Comparison of ENCODE assay signal across 19 cellular contexts in the genomic region with DNA sequence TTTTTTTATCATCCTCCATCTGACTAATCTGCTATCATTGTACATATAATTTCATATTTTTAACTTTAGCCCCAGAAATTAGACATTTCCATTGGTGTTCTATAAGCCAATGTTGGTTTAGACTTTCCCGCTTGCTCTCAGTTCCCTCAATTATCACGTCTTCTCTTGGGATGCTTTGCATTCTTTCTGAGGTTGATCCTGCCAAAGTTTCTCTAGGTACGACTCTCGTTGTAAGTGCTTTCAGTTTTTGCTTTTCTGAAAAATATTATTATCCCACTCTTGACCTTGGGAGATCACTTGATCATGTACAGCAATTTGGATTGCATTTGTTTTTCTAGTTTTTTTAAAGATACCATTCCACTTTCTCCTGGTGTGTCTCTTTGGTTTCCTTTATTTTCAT.
"Had no signal": no experiment of that assay in that cellular context is flagged by ENCODE, and none has a peak within 500 bp of the region (broad histone marks: within the 10 kb centered on the region; RNA-seq: fewer than 3 reads in every experiment).

No MANE protein-coding gene starts in this region.

- H3K36me3 ChIP-seq: esophagus muscularis mucosa, gastroesophageal sphincter, heart left ventricle, left lung, lower lobe of right lung had no signal

- H3K27ac ChIP-seq: coronary artery, esophagus muscularis mucosa, foreskin keratinocyte, gastroesophageal sphincter, heart left ventricle, hepatocyte, left lung, lower lobe of right lung had no signal

- H3K4me2 ChIP-seq: hepatocyte had no signal

- ATAC-seq: foreskin keratinocyte; gastroesophageal sphincter; heart left ventricle; left cardiac atrium; left lung; left ventricle myocardium superior; lower lobe of right lung; naive thymus-derived CD4-positive, alpha-beta T cell had no signal

- DNase-seq: dermis blood vessel endothelial cell; dorsolateral prefrontal cortex; effector CD4-positive, alpha-beta T cell; effector memory CD4-positive, alpha-beta T cell; foreskin keratinocyte; heart left ventricle; hypothalamus; immature natural killer cell; left cardiac atrium; left lung; left ventricle myocardium superior; lower lobe of right lung; mesenchymal stem cell; midbrain; naive thymus-derived CD4-positive, alpha-beta T cell had no signal

- H3K27me3 ChIP-seq: dorsolateral prefrontal cortex, esophagus muscularis mucosa, foreskin keratinocyte, gastroesophageal sphincter, heart left ventricle, hepatocyte, left lung had no signal

- H3K4me1 ChIP-seq: foreskin keratinocyte, heart left ventricle, left lung, lower lobe of right lung had no signal

- H3K79me2 ChIP-seq: hepatocyte had no signal

- H3K4me3 ChIP-seq: coronary artery, dorsolateral prefrontal cortex, esophagus muscularis mucosa, gastroesophageal sphincter, heart left ventricle, hepatocyte, left lung, lower lobe of right lung had no signal
